In genomic region chr12:67735868-67736267, GRCh38 we compare ENCODE assay signal across 27 cellular contexts.
"Had no signal": no experiment of that assay in that cellular context is flagged by ENCODE, and none has a peak within 500 bp of the region (broad histone marks: within the 10 kb centered on the region; RNA-seq: fewer than 3 reads in every experiment).

No MANE protein-coding gene starts in this region.

- ATAC-seq: activated CD8-positive, alpha-beta memory T cell treated with anti-CD3 and anti-CD28 coated beads, Interleukin-2, amount 10 ng/mL, durations not matched to agents 7 days and 5 days; Panc1; SK-N-SH treated with all-trans-retinoic acid at 6 μM for 48 hours; T-cell; T-helper 17 cell had no signal

- H3K4me3 ChIP-seq: MG63 had no signal

- H3K9me3 ChIP-seq: MG63 had no signal

- DNase-seq: activated CD4-positive, alpha-beta memory T cell treated with anti-CD3 and anti-CD28 coated beads, Interleukin-2, amount 10 ng/mL, durations not matched to agents 7 days and 5 days; activated CD4-positive, alpha-beta T cell treated with anti-CD3 and anti-CD28 coated beads for 1 hour; activated CD4-positive, alpha-beta T cell treated with anti-CD3 and anti-CD28 coated beads for 48 hours; activated CD4-positive, CD25-positive, alpha-beta regulatory T cell; activated CD8-positive, alpha-beta memory T cell treated with anti-CD3 and anti-CD28 coated beads for 24 hours; activated CD8-positive, alpha-beta memory T cell treated with anti-CD3 and anti-CD28 coated beads, Interleukin-2, amount 10 ng/mL, durations not matched to agents 7 days and 5 days; activated gamma-delta T cell; activated naive CD4-positive, alpha-beta T cell treated with Interleukin-2 at 50 U/mL for 16 hours; activated T-cell treated with anti-CD3 and anti-CD28 coated beads, Interleukin-2, amount 50 U/mL, for 24 hours; anterior cingulate cortex; Kasumi-1; KG1; MG63; NCI-H1048; NCI-H1105 treated with DMSO at 0.1 percent for 48 hours; NCI-H1436; NCI-H1694; NCI-H1930; NCI-H2081 treated with DMSO at 0.1 percent for 48 hours; NCI-H345; NCI-H524 treated with DMSO at 0.1 percent for 48 hours; SIG-M5; T-cell; T-helper 17 cell; WERI-Rb-1 had no signal

- H3K27me3 ChIP-seq: MG63 had no signal

- H3K27ac ChIP-seq: WERI-Rb-1 had no signal
